Comparison of ENCODE assay signal across 20 cellular contexts in the genomic region with DNA sequence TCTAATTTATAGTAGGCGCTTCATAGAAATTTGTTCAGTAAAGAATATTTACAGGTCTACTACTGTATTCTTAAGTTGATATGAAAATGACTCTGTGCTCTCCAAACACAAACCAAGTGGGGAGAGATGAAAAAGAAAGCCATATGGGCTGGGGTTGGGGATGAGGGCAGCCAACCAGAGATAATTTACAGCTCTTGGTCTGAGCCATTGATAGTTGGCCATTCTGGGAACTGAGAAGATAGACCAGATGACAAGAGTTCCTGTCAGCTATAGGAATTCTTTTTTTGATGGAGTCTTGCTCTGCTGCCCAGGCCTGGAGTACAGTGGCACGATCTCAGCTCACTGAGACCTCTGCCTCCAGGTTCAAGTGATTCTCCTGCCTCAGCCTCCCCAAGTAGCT. TPM values are rescaled to one million over a fixed set of nuclear protein-coding genes. Genes with fewer than 3 reads are reported as not detected.
DNase-seq lines count a peak whose midpoint lies in the region; ATAC-seq, FAIRE-seq and TF ChIP-seq lines count a peak whose summit lies in the region.
"Had no signal": no experiment of that assay in that cellular context is flagged by ENCODE, and none has a peak within 500 bp of the region (broad histone marks: within the 10 kb centered on the region; RNA-seq: fewer than 3 reads in every experiment).

No MANE protein-coding gene starts in this region.

- in situ Hi-C loops in K562 (cut with MboI): no loop called here

- BruUV-seq in K562 (replicated peaks; lab: Mats Ljungman, UMichigan): no TSS peak

- no peak overlapping the region for H3K4me3 ChIP-seq in K562
- H3K4me3 ChIP-seq in vagina: no peak overlapping the region
- no peak overlapping the region for H3K4me3 ChIP-seq in foreskin fibroblast (ENCODE audit: low read depth in 1 of 2, low read length in 2 of 2)
- H3K4me3 ChIP-seq: A549, GM12878 had no signal

- POLR2A ChIA-PET in K562 (lab: Yijun Ruan, JAX): interaction anchor here (0.6 to 1.3 kb wide), 4 partner anchors 10 to 120 kb away, joined by 3 to 5 read pairs (median 3); no protein-coding TSS in a partner anchor

- no peak overlapping the region for H3K4me2 ChIP-seq in K562 (ENCODE audit: insufficient read depth, low read length)
- H3K4me2 ChIP-seq: A549 had no signal

- H2AFZ ChIP-seq in K562 (ENCODE audit: low read depth, low read length): peak overlapping the region; percentile 30; the same call in 1 of the 2 replicates

- DNase-seq in NCI-H2171 treated with DMSO at 0.1 percent for 48 hours (lab: John Stamatoyannopoulos, UW) (peak; percentile 53), NCI-H2171 (lab: John Stamatoyannopoulos, UW) (no peak), NCI-H69 (lab: John Stamatoyannopoulos, UW) (peak; percentile 69), K562 (ENCODE audit: extremely low read depth in 1 of 4, low spot score in 3 of 4) (no peak), vagina (ENCODE audit: extremely low spot score in 2 of 2) (no peak), foreskin fibroblast (no peak), NCI-H128 (lab: John Stamatoyannopoulos, UW; ENCODE audit: unreplicated experiment) (no peak), midbrain (lab: John Stamatoyannopoulos, UW) (no peak)
- DNase-seq: AML-193; Caco-2; CD4-positive, alpha-beta T cell; DMS79 treated with DMSO at 0.1 percent for 48 hours; H9 had no signal

- H3K9ac ChIP-seq in K562 (ENCODE audit: insufficient read depth in 1 of 2, low read depth in 2 of 2, low read length in 2 of 2): no peak overlapping the region

- H3K79me2 ChIP-seq in K562 (ENCODE audit: control insufficient read depth, insufficient read depth, low read length): no peaks in the 10 kb centered on the region

- H4K20me1 ChIP-seq in K562 (replicated peaks; ENCODE audit: control insufficient read depth, insufficient read depth, low read length): no peaks in the 10 kb centered on the region

- H3K36me3 ChIP-seq in K562 (ENCODE audit: control insufficient read depth, insufficient read depth, low read length) (no peaks in the 10 kb centered on the region), vagina (no peaks in the 10 kb centered on the region)

- TF ChIP-seq CTCF in K562 (IDR thresholded peaks at IDR 0.05 in 2 of 3, conservative IDR thresholded peaks at IDR 0.05 in 1 of 3; ENCODE audit: insufficient read depth in 2 of 3, low read depth in 1 of 3, low read length in 3 of 3) (no peak), vagina (IDR thresholded peaks at IDR 0.05) (no peak), foreskin fibroblast (IDR thresholded peaks at IDR 0.05; ENCODE audit: low read depth, low read length) (no peak)

- FAIRE-seq in K562 (lab: Jason Lieb, UNC): no peak
- FAIRE-seq: A549, D721Med, GM12878, H1, HTR-8/SVneo had no signal

- TF ChIP-seq POLR2A in K562 (conservative IDR thresholded peaks at IDR 0.05): no peak
- TF ChIP-seq POLR2A in vagina (IDR thresholded peaks at IDR 0.05): no peak

- H3K27ac ChIP-seq in K562 (ENCODE audit: extremely low read depth, low read depth, low read length) (no peak overlapping the region), vagina (peak overlapping the region; percentile 15)
- H3K27ac ChIP-seq: 22Rv1, A549, C4-2B had no signal

- H3K4me1 ChIP-seq in K562 (replicated peaks in 1 of 2; ENCODE audit: control insufficient read depth in 2 of 2, insufficient read depth in 2 of 2, low read length in 2 of 2) (peaks cover 12 to 40% of the 10 kb centered on the region in 2 experiments), vagina (no peaks in the 10 kb centered on the region)
- H3K4me1 ChIP-seq: A549, Caco-2 had no signal

- no peak for TF ChIP-seq EP300 in K562 (IDR thresholded peaks at IDR 0.05; ENCODE audit: low read length)

- CTCF ChIA-PET in K562 (lab: Yijun Ruan, JAX; ENCODE audit: low intra/inter-chr PET ratio): no interaction called here

- intact Hi-C loops in K562 (cut with micrococcal nuclease) (no loop called here), vagina (cut with DNase I) (no loop called here)

- WGBS in K562 (ENCODE audit: insufficient coverage, low coverage, missing lambda C conversion rate): 51% methylated on average over 2 of the region's 2 CpGs

- H3K27me3 ChIP-seq in K562 (ENCODE audit: control insufficient read depth in 2 of 2, insufficient read depth in 2 of 2, low read length in 2 of 2) (no peaks in the 10 kb centered on the region), vagina (no peaks in the 10 kb centered on the region)

- no peak for TF ChIP-seq RAD21 in K562 (CRISPR knock-in tag; conservative IDR thresholded peaks at IDR 0.05 in 1 of 2, IDR thresholded peaks at IDR 0.05 in 1 of 2)

- H3K9me3 ChIP-seq in K562 (replicated peaks; ENCODE audit: control insufficient read depth, insufficient read depth, low read depth, low read length): no peaks in the 10 kb centered on the region
- no peaks in the 10 kb centered on the region for H3K9me3 ChIP-seq in vagina
- H3K9me3 ChIP-seq: A549, Caco-2 had no signal

- no peaks in the 10 kb centered on the region for H3K9me1 ChIP-seq in K562 (ENCODE audit: control insufficient read depth, insufficient read depth, low read length)

- ATAC-seq in K562: 0 out of 3 replicates have a peak, but pooled peaks have one; percentile 10
- ATAC-seq: A549, GM12878 had no signal

TF ChIP-seq in K562, 482 proteins besides CTCF, POLR2A, EP300 and RAD21 (continues in another document):
- TF ChIP-seq CCNT2 (IDR thresholded peaks at IDR 0.05; ENCODE audit: borderline replicate concordance, extremely low read depth, insufficient read length, low read depth, low read length): no peak
- no peak for TF ChIP-seq CHD4 (IDR thresholded peaks at IDR 0.05; ENCODE audit: insufficient read depth, insufficient replicate concordance, low read depth, low read length, poor library complexity, severe bottlenecking)
- TF ChIP-seq ZNF780A (CRISPR knock-in tag; IDR thresholded peaks at IDR 0.05): no peak
- TF ChIP-seq, protein P1, sequence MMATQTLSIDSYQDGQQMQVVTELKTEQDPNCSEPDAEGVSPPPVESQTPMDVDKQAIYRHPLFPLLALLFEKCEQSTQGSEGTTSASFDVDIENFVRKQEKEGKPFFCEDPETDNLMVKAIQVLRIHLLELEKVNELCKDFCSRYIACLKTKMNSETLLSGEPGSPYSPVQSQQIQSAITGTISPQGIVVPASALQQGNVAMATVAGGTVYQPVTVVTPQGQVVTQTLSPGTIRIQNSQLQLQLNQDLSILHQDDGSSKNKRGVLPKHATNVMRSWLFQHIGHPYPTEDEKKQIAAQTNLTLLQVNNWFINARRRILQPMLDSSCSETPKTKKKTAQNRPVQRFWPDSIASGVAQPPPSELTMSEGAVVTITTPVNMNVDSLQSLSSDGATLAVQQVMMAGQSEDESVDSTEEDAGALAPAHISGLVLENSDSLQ (IDR thresholded peaks at IDR 0.05): peak; percentile 56
- peak; percentile 69 for TF ChIP-seq MEIS2 (IDR thresholded peaks at IDR 0.05; ENCODE audit: partially characterized antibody)
- TF ChIP-seq, protein P2, sequence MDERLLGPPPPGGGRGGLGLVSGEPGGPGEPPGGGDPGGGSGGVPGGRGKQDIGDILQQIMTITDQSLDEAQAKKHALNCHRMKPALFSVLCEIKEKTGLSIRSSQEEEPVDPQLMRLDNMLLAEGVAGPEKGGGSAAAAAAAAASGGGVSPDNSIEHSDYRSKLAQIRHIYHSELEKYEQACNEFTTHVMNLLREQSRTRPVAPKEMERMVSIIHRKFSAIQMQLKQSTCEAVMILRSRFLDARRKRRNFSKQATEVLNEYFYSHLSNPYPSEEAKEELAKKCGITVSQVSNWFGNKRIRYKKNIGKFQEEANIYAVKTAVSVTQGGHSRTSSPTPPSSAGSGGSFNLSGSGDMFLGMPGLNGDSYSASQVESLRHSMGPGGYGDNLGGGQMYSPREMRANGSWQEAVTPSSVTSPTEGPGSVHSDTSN (CRISPR knock-in tag; IDR thresholded peaks at IDR 0.05; ENCODE audit: low read depth): no peak
- TF ChIP-seq, protein P2 (tag; conservative IDR thresholded peaks at IDR 0.05; ENCODE audit: low read depth): peak; percentile 53; the same call in 1 of the 2 replicates

RNA-seq across cellular contexts. Expression of a gene that starts 57.4 kb away (rescaled TPM):
- total RNA-seq in K562 (2011; cell fraction: chromatin; rRNA removed; ENCODE audit: low replicate concordance): not detected in 2 replicates
- not detected in 2 replicates for total RNA-seq in K562 (2011; cell fraction: nucleolus; rRNA removed)
- total RNA-seq in K562 (2011; cell fraction: nucleoplasm; rRNA removed): 0.29 TPM in 1 of 2 replicates, not detected in the other
- total RNA-seq in K562 (2014; rRNA removed) (not detected in 2 replicates), K562 (2014; rRNA removed; fragmentation: Illumina TruSeq; extraction: Trizol) (0.07 and 0.10 TPM in 2 replicates), K562 (2015; rRNA removed; fragmentation: Illumina TruSeq; extraction: Trizol) (not detected in 2 replicates), K562 (2021) (not detected in 2 replicates), vagina (0.74 TPM)
- polyA plus RNA-seq in K562 (2011; rRNA removed) (not detected in 2 replicates), K562 (2014; fragmentation: Illumina TruSeq; extraction: Trizol) (0.06 TPM in 1 of 2 replicates, not detected in the other), K562 (2014; fragmentation: Nextera tagmentation; extraction: Ambion mirVana) (under 1 TPM; 0.06 to 0.13 TPM), K562 (2014; rRNA removed) (0.12 TPM in 1 of 2 replicates, not detected in the other)
- polyA plus RNA-seq in K562 (2011; cell fraction: cytosol; rRNA removed): 0.03 TPM in 1 of 2 replicates, not detected in the other
- polyA plus RNA-seq in K562 (2011; cell fraction: nucleus; rRNA removed): not detected in 2 replicates
- polyA plus RNA-seq in K562 (2012): 0.09 and 0.18 TPM in 2 replicates
- polyA minus RNA-seq in K562 (2011; rRNA and poly(A)+ RNA removed): 0.21 TPM in 1 of 2 replicates, not detected in the other
- not detected in 2 replicates for polyA minus RNA-seq in K562 (2011; cell fraction: cytosol; rRNA and poly(A)+ RNA removed)
- not detected in 2 replicates for polyA minus RNA-seq in K562 (2011; cell fraction: nucleus; rRNA and poly(A)+ RNA removed)
- total RNA-seq: H1, H9 had no signal
- polyA plus RNA-seq: H1 had no signal

Comparison
In these comparisons a context has a peak if more than half of its experiments do, and no peak if none do; other contexts are left out.
1. DNase-seq: peak in NCI-H2171 treated with DMSO at 0.1 percent for 48 hours (single experiment) and NCI-H69 (single experiment); none in NCI-H2171 (single experiment), K562 (0 of 4), vagina (0 of 2), foreskin fibroblast (0 of 2), NCI-H128 (single experiment) and midbrain (single experiment).